ENCODE assay signal across 8 cellular contexts in the genomic region with DNA sequence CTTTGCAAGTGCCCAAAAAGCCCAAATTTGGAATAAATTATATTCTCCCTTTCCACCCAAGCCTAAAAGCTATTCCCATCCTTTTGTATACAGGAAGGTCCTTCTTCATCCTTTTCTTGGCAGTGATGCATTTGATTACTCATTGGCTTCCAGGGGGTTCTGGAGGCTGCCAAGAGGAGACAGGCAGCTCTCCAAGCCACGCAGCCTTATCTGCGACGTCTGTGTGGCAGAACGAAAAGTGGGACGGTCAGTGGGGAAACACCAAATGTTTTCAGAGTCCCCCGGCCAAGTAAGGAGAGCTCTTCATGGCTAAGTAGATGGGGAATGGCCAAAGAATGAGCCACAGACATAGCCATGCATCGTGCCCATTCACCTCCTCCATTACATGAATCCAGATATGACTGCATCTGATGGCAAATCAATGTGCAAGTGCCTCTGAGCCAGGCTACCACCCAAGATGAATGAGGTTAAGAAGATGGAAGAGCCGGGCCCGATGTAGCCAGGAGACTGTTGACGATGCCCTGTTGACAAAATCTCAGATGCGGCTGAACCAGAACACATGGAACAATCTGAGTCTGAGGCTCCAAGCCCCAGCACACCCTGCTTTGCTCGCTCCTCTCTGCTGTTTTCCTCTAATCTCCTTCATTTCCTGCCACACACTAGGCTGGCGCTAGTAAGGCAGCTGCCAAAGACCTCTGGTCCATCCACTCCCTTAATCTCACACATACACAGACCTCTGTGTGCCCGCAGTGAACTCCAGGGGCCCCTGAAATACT. TPM values are rescaled to one million over a fixed set of nuclear protein-coding genes. Genes with fewer than 3 reads are reported as not detected.
DNase-seq lines count a peak whose midpoint lies in the region; ATAC-seq and TF ChIP-seq lines count a peak whose summit lies in the region.

No MANE protein-coding gene starts in this region.

- peaks cover 45% of the 10 kb centered on the region for H3K4me1 ChIP-seq in effector memory CD4-positive, alpha-beta T cell (ENCODE audit: control insufficient read depth, insufficient read depth, low read length, poor library complexity, severe bottlenecking)

- ATAC-seq in omental fat pad (ENCODE audit: low FRiP score) (peak; percentile 47), GM19023 (IDR thresholded peaks at IDR 0.05; ENCODE audit: unreplicated experiment) (no peak)
- no peak for ATAC-seq in effector memory CD8-positive, alpha-beta T cell (replicated peaks)

- no peaks in the 10 kb centered on the region for H3K27me3 Mint-ChIP-seq in effector memory CD8-positive, alpha-beta T cell

- no peak for TF ChIP-seq CTCF in AG09309 (IDR thresholded peaks at IDR 0.05; ENCODE audit: control insufficient read depth, insufficient read depth, low read depth, low read length, missing control alignments)
- no peak for TF ChIP-seq CTCF in omental fat pad (IDR thresholded peaks at IDR 0.05)

- H3K27ac Mint-ChIP-seq in effector memory CD8-positive, alpha-beta T cell: no peak overlapping the region

- DNase-seq in AG09309 (ENCODE audit: low read depth) (peak; percentile 85), RPMI7951 (ENCODE audit: low read depth) (peak; percentile 97), omental fat pad (ENCODE audit: low spot score) (no peak), D341Med (ENCODE audit: low spot score) (no peak), NAMALWA (ENCODE audit: low spot score) (no peak)
- DNase-seq in effector memory CD4-positive, alpha-beta T cell: no peak
- no peak for DNase-seq in effector memory CD8-positive, alpha-beta T cell

- peaks cover 33% of the 10 kb centered on the region for H3K36me3 ChIP-seq in effector memory CD4-positive, alpha-beta T cell (ENCODE audit: control insufficient read depth, insufficient read depth, low read length)

- H3K27me3 ChIP-seq in effector memory CD4-positive, alpha-beta T cell (replicated peaks; ENCODE audit: control insufficient read depth, insufficient read depth, low read length, poor library complexity, severe bottlenecking): no peaks in the 10 kb centered on the region

- peak overlapping the region in 1 of 2 donors; percentile 45 for H3K4me3 Mint-ChIP-seq in effector memory CD8-positive, alpha-beta T cell

- no peak overlapping the region for H3K4me3 ChIP-seq in AG09309 (ENCODE audit: control insufficient read depth, low read depth, low read length)
- H3K4me3 ChIP-seq in effector memory CD4-positive, alpha-beta T cell (ENCODE audit: insufficient read depth, low read depth, low read length, poor library complexity, severe bottlenecking): no peak overlapping the region

- H3K27ac ChIP-seq in effector memory CD4-positive, alpha-beta T cell (ENCODE audit: insufficient read depth, low read length, poor library complexity, severe bottlenecking): peak overlapping the region; percentile 29

- peaks cover 0 to 46% of the 10 kb centered on the region in 2 donors for H3K4me1 Mint-ChIP-seq in effector memory CD8-positive, alpha-beta T cell (ENCODE audit: low read depth in 2 of 2)

- H3K9me3 ChIP-seq in effector memory CD4-positive, alpha-beta T cell (ENCODE audit: control insufficient read depth, low read length): no peaks in the 10 kb centered on the region

- H3K9me3 Mint-ChIP-seq in effector memory CD8-positive, alpha-beta T cell: no peaks in the 10 kb centered on the region

- peaks cover 19% of the 10 kb centered on the region for H3K36me3 Mint-ChIP-seq in effector memory CD8-positive, alpha-beta T cell (ENCODE audit: insufficient read depth)

RNA-seq across cellular contexts. Expression of gene ADAM19, which starts 12.0 kb away (rescaled TPM):
- 15.6 and 24.2 TPM in 2 replicates for total RNA-seq in RPMI7951 (2014; rRNA removed; shearing (Covaris generic))
- total RNA-seq in omental fat pad: 10 to 100 TPM in 2 of 4 donors, 1 to 10 TPM in 2; 2.1 to 18.0 (median 9.1) TPM

Comparison
In these comparisons a context has a peak if more than half of its experiments do, and no peak if none do; other contexts are left out.
1. DNase-seq: peak in AG09309 (single experiment) and RPMI7951 (single experiment); none in effector memory CD4-positive, alpha-beta T cell (0 of 3), omental fat pad (single experiment), effector memory CD8-positive, alpha-beta T cell (0 of 3), D341Med (single experiment) and NAMALWA (single experiment).